Comparison of ENCODE assay signal across 8 cellular contexts in the genomic region with DNA sequence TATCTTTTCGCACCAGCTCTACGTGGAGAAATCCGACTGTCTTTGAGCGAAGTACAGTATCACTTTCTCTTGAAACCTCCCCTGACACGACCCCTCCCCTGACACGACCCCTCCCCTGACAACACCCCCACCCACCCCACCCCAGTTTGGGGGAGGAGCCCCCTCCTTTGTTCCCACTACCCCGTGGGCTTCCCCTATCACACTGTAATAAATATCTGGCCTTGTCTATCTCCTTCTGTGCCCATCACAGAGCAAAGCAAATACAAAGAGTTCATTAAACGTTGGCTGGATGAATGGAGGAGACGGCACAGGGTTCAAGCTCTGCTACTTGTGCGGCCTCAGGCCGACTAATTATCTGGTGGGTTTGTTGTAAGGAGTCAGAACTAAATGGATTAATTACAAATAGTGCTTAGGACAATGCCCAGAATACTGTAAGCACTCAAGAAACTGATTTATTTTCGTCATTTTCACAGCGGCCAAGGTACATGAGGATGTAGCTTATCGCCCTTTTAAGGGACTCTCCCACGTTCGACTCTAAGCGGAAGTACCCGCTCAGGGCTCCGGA. TPM values are rescaled to one million over a fixed set of nuclear protein-coding genes. Genes with fewer than 3 reads are reported as not detected.
A peak's percentile ranks its signal among the peaks of the same experiment; 100 is the strongest.
DNase-seq lines count a peak whose midpoint lies in the region; ATAC-seq, FAIRE-seq and TF ChIP-seq lines count a peak whose summit lies in the region.

No MANE protein-coding gene starts in this region.

- peak overlapping the region; percentile 90 for H2AFZ ChIP-seq in HepG2 (ENCODE audit: low read length)

- CTCF ChIA-PET in Calu3 (lab: Charles Lee): interaction anchor here (0.6 to 3.2 kb wide), 17 partner anchors 16 to 256 kb away, joined by 3 to 38 read pairs (median 5); a partner anchor contains a TSS
- CTCF ChIA-PET in HepG2 (lab: Yijun Ruan, JAX; ENCODE audit: low intra/inter-chr PET ratio, low total read pairs): interaction anchor here (1.0 to 1.6 kb wide), 2 partner anchors 15 to 69 kb away, joined by 3 to 5 read pairs; no protein-coding TSS in a partner anchor

- no peaks in the 10 kb centered on the region for H4K20me1 ChIP-seq in HepG2 (ENCODE audit: insufficient read depth, low read length)

- in situ Hi-C loops in HepG2 (cut with HindIII; ENCODE audit: extremely low pct_ligation_motif_present, low pct_unique_long_range_greater_than_20kb): loop anchor here (10.0 kb wide), 1 partner anchor 63 kb away; no protein-coding TSS in a partner anchor

- peak overlapping the region; percentile 94 for H3K27ac ChIP-seq in angular gyrus (ENCODE audit: low read depth, low read length)
- H3K27ac ChIP-seq in HepG2 (ENCODE audit: extremely low read length, insufficient read depth, low read length): peak overlapping the region; percentile 97
- H3K27ac ChIP-seq in tibial artery: peak overlapping the region; percentile 88 to 97

- H3K27me3 Mint-ChIP-seq in Calu3 (ENCODE audit: unreplicated experiment): no peaks in the 10 kb centered on the region

- H3K4me1 ChIP-seq in HepG2 (ENCODE audit: insufficient read depth, low read length): peaks cover 47% of the 10 kb centered on the region
- peaks cover 0 to 46% (median 31%) of the 10 kb centered on the region in 4 donors for H3K4me1 ChIP-seq in tibial artery

- DNase-seq in Calu3 (no peak), HepG2 (ENCODE audit: low spot score) (no peak), tibial artery (no peak), SW 1271 (lab: John Stamatoyannopoulos, UW) (no peak), GM19238 (ENCODE audit: insufficient read length, low spot score) (no peak)

- H3K9me3 ChIP-seq in HepG2 (ENCODE audit: low read length): no peaks in the 10 kb centered on the region
- H3K9me3 ChIP-seq in tibial artery: no peaks in the 10 kb centered on the region

- H3K9ac ChIP-seq in HepG2 (ENCODE audit: insufficient read depth, low read depth, low read length): peak overlapping the region; percentile 80

- no peak for TF ChIP-seq CTCF in Calu3 (IDR thresholded peaks at IDR 0.05; ENCODE audit: unreplicated experiment)
- no peak for TF ChIP-seq CTCF in HepG2 (CRISPR knock-in tag; IDR thresholded peaks at IDR 0.05)
- TF ChIP-seq CTCF in tibial artery (IDR thresholded peaks at IDR 0.05): no peak

- peaks cover 12% of the 10 kb centered on the region for H3K4me1 Mint-ChIP-seq in Calu3 (ENCODE audit: low read depth, unreplicated experiment)

- peaks cover 45% of the 10 kb centered on the region for H3K36me3 Mint-ChIP-seq in Calu3 (ENCODE audit: insufficient read depth, unreplicated experiment)

- POLR2A ChIA-PET in HepG2 (lab: Yijun Ruan, JAX): interaction anchor here (0.6 to 6.0 kb wide), 42 partner anchors 9 to 257 kb away, joined by 3 to 75 read pairs (median 7); a partner anchor contains a TSS

- 4% methylated on average over 19 of the region's 19 CpGs for WGBS in HepG2 (ENCODE audit: low lambda C conversion rate)

- H3K27me3 ChIP-seq in HepG2 (ENCODE audit: control insufficient read depth in 1 of 2, insufficient read depth in 2 of 2, low read length in 2 of 2): peaks cover 2 to 5% of the 10 kb centered on the region in 2 experiments; a peak in 1 of 5 replicates
- peaks cover 0 to 30% of the 10 kb centered on the region in 2 donors for H3K27me3 ChIP-seq in tibial artery

- H3K27ac Mint-ChIP-seq in Calu3 (ENCODE audit: unreplicated experiment): peak overlapping the region; percentile 87

- peak; percentile 58 for FAIRE-seq in HepG2 (lab: Jason Lieb, UNC)

- TF ChIP-seq EP300 in HepG2 (IDR thresholded peaks at IDR 0.05; ENCODE audit: low read depth in 2 of 2, low read length in 2 of 2) (no peak), HepG2 (CRISPR knock-in tag; IDR thresholded peaks at IDR 0.05; ENCODE audit: borderline replicate concordance) (no peak)

- BruUV-seq in Calu3 (replicated peaks; lab: Mats Ljungman, UMichigan): TSS peak; percentile 89
- TSS peak; percentile 93 for BruUV-seq in HepG2 (replicated peaks; lab: Mats Ljungman, UMichigan)

- peak overlapping the region; percentile 90 for H3K4me2 ChIP-seq in HepG2 (ENCODE audit: low read depth, low read length)

- TF ChIP-seq RAD21 in HepG2 (CRISPR knock-in tag; IDR thresholded peaks at IDR 0.05): no peak

- no peaks in the 10 kb centered on the region for H3K9me3 Mint-ChIP-seq in Calu3 (ENCODE audit: low read depth, unreplicated experiment)

- 0 out of 5 replicates have a peak, but pooled peaks cover 0 to 3% of the 10 kb centered on the region in 2 experiments for H3K36me3 ChIP-seq in HepG2 (replicated peaks in 1 of 2; ENCODE audit: control insufficient read depth in 1 of 2, insufficient read depth in 2 of 2, low read length in 2 of 2)
- H3K36me3 ChIP-seq in tibial artery: no peaks in the 10 kb centered on the region

- TF ChIP-seq POLR2A in HepG2 (IDR thresholded peaks at IDR 0.05; ENCODE audit: insufficient read depth in 1 of 2, low read depth in 2 of 2, low read length in 2 of 2): no peak

- ATAC-seq in HG03103 (IDR thresholded peaks at IDR 0.05; ENCODE audit: low read depth, unreplicated experiment) (peak; percentile 6), HepG2 (peak; percentile 76), HG03175 (IDR thresholded peaks at IDR 0.05; ENCODE audit: unreplicated experiment) (no peak)

- peaks cover 20% of the 10 kb centered on the region for H3K79me2 ChIP-seq in HepG2 (ENCODE audit: insufficient read depth, low read length)

- H3K4me3 Mint-ChIP-seq in Calu3 (ENCODE audit: low read depth, unreplicated experiment): peak overlapping the region; percentile 89

- H3K4me3 ChIP-seq in HepG2 (replicated peaks in 1 of 3; ENCODE audit: insufficient read depth in 1 of 3, low read depth in 2 of 3, low read length in 3 of 3): peak overlapping the region; percentile 78 to 92 (median 82)
- H3K4me3 ChIP-seq in tibial artery: peak overlapping the region; percentile 77 to 95

- intact Hi-C loops in Calu3 (cut with micrococcal nuclease; ENCODE audit: unreplicated experiment): no loop called here
- intact Hi-C loops in HepG2 (cut with micrococcal nuclease; ENCODE audit: unreplicated experiment): loop anchor here (2.0 kb wide), 1 partner anchor 31 kb away; a partner anchor contains a TSS
- intact Hi-C loops in tibial artery (cut with DNase I; ENCODE audit: low total_unique reads): loop anchor here (5.0 kb wide), 1 partner anchor 46 kb away; a partner anchor contains a TSS

RNA-seq across cellular contexts. Expression of a gene that starts 0.6 kb away (rescaled TPM):
- total RNA-seq in Calu3 (2022) (89.8 and 95.3 TPM in 2 replicates), HepG2 (2016; rRNA removed; fragmentation: Illumina TruSeq; extraction: Trizol) (16.0 and 29.1 TPM in 2 replicates)
- total RNA-seq in HepG2 (2016; cell fraction: cytosol; rRNA removed; fragmentation: Illumina TruSeq; extraction: Trizol; ENCODE audit: low read depth): 16.1 and 18.1 TPM in 2 replicates
- 13.7 and 32.9 TPM in 2 replicates for total RNA-seq in HepG2 (2016; cell fraction: insoluble cytoplasmic fraction; rRNA removed; fragmentation: Illumina TruSeq; extraction: Trizol)
- 22.2 and 24.3 TPM in 2 replicates for total RNA-seq in HepG2 (2016; cell fraction: membrane; rRNA removed; fragmentation: Illumina TruSeq; extraction: Trizol)
- total RNA-seq in HepG2 (2016; cell fraction: nucleus; rRNA removed; fragmentation: Illumina TruSeq; extraction: Trizol): 34.3 and 44.4 TPM in 2 replicates
- polyA plus RNA-seq in HepG2 (2011; rRNA removed): 87.2 and 103 TPM in 2 replicates
- polyA plus RNA-seq in HepG2 (2011; cell fraction: cytosol; rRNA removed): 22.6 and 34.6 TPM in 2 replicates
- polyA plus RNA-seq in HepG2 (2011; cell fraction: nucleus; rRNA removed): 436 and 489 TPM in 2 replicates
- 51.1 and 57.0 TPM in 2 replicates for polyA plus RNA-seq in HepG2 (2012)
- polyA plus RNA-seq in HepG2 (2016; cell fraction: cytosol; fragmentation: Illumina TruSeq; extraction: Trizol; ENCODE audit: low read depth): 4.7 and 5.0 TPM in 2 replicates
- polyA plus RNA-seq in HepG2 (2016; cell fraction: insoluble cytoplasmic fraction; fragmentation: Illumina TruSeq; extraction: Trizol; ENCODE audit: low read depth): 13.0 and 17.9 TPM in 2 replicates
- 11.4 and 12.2 TPM in 2 replicates for polyA plus RNA-seq in HepG2 (2016; cell fraction: membrane; fragmentation: Illumina TruSeq; extraction: Trizol; ENCODE audit: low read depth)
- polyA plus RNA-seq in HepG2 (2016; cell fraction: nucleus; fragmentation: Illumina TruSeq; extraction: Trizol; ENCODE audit: insufficient read depth, low read depth): 138 and 147 TPM in 2 replicates
- polyA minus RNA-seq in HepG2 (2011; rRNA and poly(A)+ RNA removed; ENCODE audit: low replicate concordance): 31.3 and 75.9 TPM in 2 replicates
- polyA minus RNA-seq in HepG2 (2011; cell fraction: cytosol; rRNA and poly(A)+ RNA removed): 15.5 and 19.6 TPM in 2 replicates
- polyA minus RNA-seq in HepG2 (2011; cell fraction: nucleus; rRNA and poly(A)+ RNA removed): 83.2 and 84.5 TPM in 2 replicates

RNA-seq across cellular contexts. Expression of a gene that starts 28.1 kb away (rescaled TPM):
- total RNA-seq in Calu3 (2022) (0.90 and 1.2 TPM in 2 replicates), HepG2 (2016; rRNA removed; fragmentation: Illumina TruSeq; extraction: Trizol) (43.4 and 56.0 TPM in 2 replicates)
- 30.8 and 33.0 TPM in 2 replicates for total RNA-seq in HepG2 (2016; cell fraction: cytosol; rRNA removed; fragmentation: Illumina TruSeq; extraction: Trizol; ENCODE audit: low read depth)
- 39.7 and 64.4 TPM in 2 replicates for total RNA-seq in HepG2 (2016; cell fraction: insoluble cytoplasmic fraction; rRNA removed; fragmentation: Illumina TruSeq; extraction: Trizol)
- total RNA-seq in HepG2 (2016; cell fraction: membrane; rRNA removed; fragmentation: Illumina TruSeq; extraction: Trizol): 19.3 and 21.2 TPM in 2 replicates
- 9.7 and 10.9 TPM in 2 replicates for total RNA-seq in HepG2 (2016; cell fraction: nucleus; rRNA removed; fragmentation: Illumina TruSeq; extraction: Trizol)
- 32.5 and 56.1 TPM in 2 replicates for polyA plus RNA-seq in HepG2 (2011; rRNA removed)
- polyA plus RNA-seq in HepG2 (2011; cell fraction: cytosol; rRNA removed): 32.1 and 47.7 TPM in 2 replicates
- 5.1 and 7.9 TPM in 2 replicates for polyA plus RNA-seq in HepG2 (2011; cell fraction: nucleus; rRNA removed)
- 54.6 and 60.7 TPM in 2 replicates for polyA plus RNA-seq in HepG2 (2012)
- 30.1 and 38.1 TPM in 2 replicates for polyA plus RNA-seq in HepG2 (2016; cell fraction: cytosol; fragmentation: Illumina TruSeq; extraction: Trizol; ENCODE audit: low read depth)
- 59.5 and 62.8 TPM in 2 replicates for polyA plus RNA-seq in HepG2 (2016; cell fraction: insoluble cytoplasmic fraction; fragmentation: Illumina TruSeq; extraction: Trizol; ENCODE audit: low read depth)
- polyA plus RNA-seq in HepG2 (2016; cell fraction: membrane; fragmentation: Illumina TruSeq; extraction: Trizol; ENCODE audit: low read depth): 14.5 and 18.2 TPM in 2 replicates
- 20.3 and 23.8 TPM in 2 replicates for polyA plus RNA-seq in HepG2 (2016; cell fraction: nucleus; fragmentation: Illumina TruSeq; extraction: Trizol; ENCODE audit: insufficient read depth, low read depth)
- 3.2 TPM in 1 of 2 replicates, not detected in the other for polyA minus RNA-seq in HepG2 (2011; rRNA and poly(A)+ RNA removed; ENCODE audit: low replicate concordance)
- polyA minus RNA-seq in HepG2 (2011; cell fraction: cytosol; rRNA and poly(A)+ RNA removed): 2.0 TPM in 2 replicates
- polyA minus RNA-seq in HepG2 (2011; cell fraction: nucleus; rRNA and poly(A)+ RNA removed): 1.9 TPM in 1 of 2 replicates, not detected in the other

RNA-seq across cellular contexts. Expression of a gene that starts 31.5 kb away (rescaled TPM):
- 13.0 and 17.6 TPM in 2 replicates for total RNA-seq in Calu3 (2022)
- total RNA-seq in HepG2 (2016; rRNA removed; fragmentation: Illumina TruSeq; extraction: Trizol): 8.4 and 9.4 TPM in 2 replicates
- total RNA-seq in HepG2 (2016; cell fraction: cytosol; rRNA removed; fragmentation: Illumina TruSeq; extraction: Trizol; ENCODE audit: low read depth): 5.6 and 6.0 TPM in 2 replicates
- total RNA-seq in HepG2 (2016; cell fraction: insoluble cytoplasmic fraction; rRNA removed; fragmentation: Illumina TruSeq; extraction: Trizol): 6.3 and 8.5 TPM in 2 replicates
- 9.2 and 11.0 TPM in 2 replicates for total RNA-seq in HepG2 (2016; cell fraction: membrane; rRNA removed; fragmentation: Illumina TruSeq; extraction: Trizol)
- 6.6 and 9.5 TPM in 2 replicates for total RNA-seq in HepG2 (2016; cell fraction: nucleus; rRNA removed; fragmentation: Illumina TruSeq; extraction: Trizol)
- 15.7 and 18.5 TPM in 2 replicates for polyA plus RNA-seq in HepG2 (2011; rRNA removed)
- 7.3 and 12.2 TPM in 2 replicates for polyA plus RNA-seq in HepG2 (2011; cell fraction: cytosol; rRNA removed)
- polyA plus RNA-seq in HepG2 (2011; cell fraction: nucleus; rRNA removed): 56.4 and 86.5 TPM in 2 replicates
- polyA plus RNA-seq in HepG2 (2012): 23.6 and 27.1 TPM in 2 replicates
- 7.5 and 7.7 TPM in 2 replicates for polyA plus RNA-seq in HepG2 (2016; cell fraction: cytosol; fragmentation: Illumina TruSeq; extraction: Trizol; ENCODE audit: low read depth)
- 11.5 and 13.3 TPM in 2 replicates for polyA plus RNA-seq in HepG2 (2016; cell fraction: insoluble cytoplasmic fraction; fragmentation: Illumina TruSeq; extraction: Trizol; ENCODE audit: low read depth)
- 12.3 and 13.5 TPM in 2 replicates for polyA plus RNA-seq in HepG2 (2016; cell fraction: membrane; fragmentation: Illumina TruSeq; extraction: Trizol; ENCODE audit: low read depth)
- polyA plus RNA-seq in HepG2 (2016; cell fraction: nucleus; fragmentation: Illumina TruSeq; extraction: Trizol; ENCODE audit: insufficient read depth, low read depth): 17.9 and 27.8 TPM in 2 replicates
- 1.6 and 9.8 TPM in 2 replicates for polyA minus RNA-seq in HepG2 (2011; rRNA and poly(A)+ RNA removed; ENCODE audit: low replicate concordance)
- 6.4 and 9.8 TPM in 2 replicates for polyA minus RNA-seq in HepG2 (2011; cell fraction: cytosol; rRNA and poly(A)+ RNA removed)
- polyA minus RNA-seq in HepG2 (2011; cell fraction: nucleus; rRNA and poly(A)+ RNA removed): 7.9 and 15.4 TPM in 2 replicates

RNA-seq across cellular contexts. Expression of a gene that starts 47.7 kb away (rescaled TPM):
- total RNA-seq in Calu3 (2022) (156 and 162 TPM in 2 replicates), HepG2 (2016; rRNA removed; fragmentation: Illumina TruSeq; extraction: Trizol) (25.4 and 29.5 TPM in 2 replicates)
- total RNA-seq in HepG2 (2016; cell fraction: cytosol; rRNA removed; fragmentation: Illumina TruSeq; extraction: Trizol; ENCODE audit: low read depth): 19.5 and 29.1 TPM in 2 replicates
- total RNA-seq in HepG2 (2016; cell fraction: insoluble cytoplasmic fraction; rRNA removed; fragmentation: Illumina TruSeq; extraction: Trizol): 20.9 and 29.7 TPM in 2 replicates
- total RNA-seq in HepG2 (2016; cell fraction: membrane; rRNA removed; fragmentation: Illumina TruSeq; extraction: Trizol): 44.9 and 63.7 TPM in 2 replicates
- 15.7 and 18.6 TPM in 2 replicates for total RNA-seq in HepG2 (2016; cell fraction: nucleus; rRNA removed; fragmentation: Illumina TruSeq; extraction: Trizol)
- polyA plus RNA-seq in HepG2 (2011; rRNA removed): 17.1 and 26.7 TPM in 2 replicates
- 13.8 and 17.6 TPM in 2 replicates for polyA plus RNA-seq in HepG2 (2011; cell fraction: cytosol; rRNA removed)
- 37.8 and 38.3 TPM in 2 replicates for polyA plus RNA-seq in HepG2 (2011; cell fraction: nucleus; rRNA removed)
- 45.1 and 72.3 TPM in 2 replicates for polyA plus RNA-seq in HepG2 (2012)
- polyA plus RNA-seq in HepG2 (2016; cell fraction: cytosol; fragmentation: Illumina TruSeq; extraction: Trizol; ENCODE audit: low read depth): 49.0 and 73.1 TPM in 2 replicates
- 53.9 and 76.0 TPM in 2 replicates for polyA plus RNA-seq in HepG2 (2016; cell fraction: insoluble cytoplasmic fraction; fragmentation: Illumina TruSeq; extraction: Trizol; ENCODE audit: low read depth)
- polyA plus RNA-seq in HepG2 (2016; cell fraction: membrane; fragmentation: Illumina TruSeq; extraction: Trizol; ENCODE audit: low read depth): 99.7 and 119 TPM in 2 replicates
- polyA plus RNA-seq in HepG2 (2016; cell fraction: nucleus; fragmentation: Illumina TruSeq; extraction: Trizol; ENCODE audit: insufficient read depth, low read depth): 54.3 and 56.0 TPM in 2 replicates
- 12.0 and 24.2 TPM in 2 replicates for polyA minus RNA-seq in HepG2 (2011; rRNA and poly(A)+ RNA removed; ENCODE audit: low replicate concordance)
- polyA minus RNA-seq in HepG2 (2011; cell fraction: cytosol; rRNA and poly(A)+ RNA removed): 20.7 and 21.6 TPM in 2 replicates
- 12.2 and 15.4 TPM in 2 replicates for polyA minus RNA-seq in HepG2 (2011; cell fraction: nucleus; rRNA and poly(A)+ RNA removed)

RNA-seq across cellular contexts. Expression of a gene that starts 50.5 kb away (rescaled TPM):
- 18.4 and 21.4 TPM in 2 replicates for total RNA-seq in Calu3 (2022)
- 46.1 and 58.2 TPM in 2 replicates for total RNA-seq in HepG2 (2016; rRNA removed; fragmentation: Illumina TruSeq; extraction: Trizol)
- total RNA-seq in HepG2 (2016; cell fraction: cytosol; rRNA removed; fragmentation: Illumina TruSeq; extraction: Trizol; ENCODE audit: low read depth): 62.9 and 64.6 TPM in 2 replicates
- 45.3 and 56.4 TPM in 2 replicates for total RNA-seq in HepG2 (2016; cell fraction: insoluble cytoplasmic fraction; rRNA removed; fragmentation: Illumina TruSeq; extraction: Trizol)
- 118 and 121 TPM in 2 replicates for total RNA-seq in HepG2 (2016; cell fraction: membrane; rRNA removed; fragmentation: Illumina TruSeq; extraction: Trizol)
- total RNA-seq in HepG2 (2016; cell fraction: nucleus; rRNA removed; fragmentation: Illumina TruSeq; extraction: Trizol): 25.4 and 29.3 TPM in 2 replicates
- polyA plus RNA-seq in HepG2 (2011; rRNA removed): 70.6 and 85.3 TPM in 2 replicates
- polyA plus RNA-seq in HepG2 (2011; cell fraction: cytosol; rRNA removed): 84.8 and 95.4 TPM in 2 replicates
- 35.1 and 40.0 TPM in 2 replicates for polyA plus RNA-seq in HepG2 (2011; cell fraction: nucleus; rRNA removed)
- 56.1 and 70.1 TPM in 2 replicates for polyA plus RNA-seq in HepG2 (2012)
- 91.9 and 92.3 TPM in 2 replicates for polyA plus RNA-seq in HepG2 (2016; cell fraction: cytosol; fragmentation: Illumina TruSeq; extraction: Trizol; ENCODE audit: low read depth)
- 62.2 and 67.0 TPM in 2 replicates for polyA plus RNA-seq in HepG2 (2016; cell fraction: insoluble cytoplasmic fraction; fragmentation: Illumina TruSeq; extraction: Trizol; ENCODE audit: low read depth)
- 136 and 141 TPM in 2 replicates for polyA plus RNA-seq in HepG2 (2016; cell fraction: membrane; fragmentation: Illumina TruSeq; extraction: Trizol; ENCODE audit: low read depth)
- polyA plus RNA-seq in HepG2 (2016; cell fraction: nucleus; fragmentation: Illumina TruSeq; extraction: Trizol; ENCODE audit: insufficient read depth, low read depth): 55.6 and 56.4 TPM in 2 replicates
- 51.1 and 129 TPM in 2 replicates for polyA minus RNA-seq in HepG2 (2011; rRNA and poly(A)+ RNA removed; ENCODE audit: low replicate concordance)
- 45.3 and 51.1 TPM in 2 replicates for polyA minus RNA-seq in HepG2 (2011; cell fraction: cytosol; rRNA and poly(A)+ RNA removed)
- 11.2 and 19.6 TPM in 2 replicates for polyA minus RNA-seq in HepG2 (2011; cell fraction: nucleus; rRNA and poly(A)+ RNA removed)
